In the genomic region with DNA sequence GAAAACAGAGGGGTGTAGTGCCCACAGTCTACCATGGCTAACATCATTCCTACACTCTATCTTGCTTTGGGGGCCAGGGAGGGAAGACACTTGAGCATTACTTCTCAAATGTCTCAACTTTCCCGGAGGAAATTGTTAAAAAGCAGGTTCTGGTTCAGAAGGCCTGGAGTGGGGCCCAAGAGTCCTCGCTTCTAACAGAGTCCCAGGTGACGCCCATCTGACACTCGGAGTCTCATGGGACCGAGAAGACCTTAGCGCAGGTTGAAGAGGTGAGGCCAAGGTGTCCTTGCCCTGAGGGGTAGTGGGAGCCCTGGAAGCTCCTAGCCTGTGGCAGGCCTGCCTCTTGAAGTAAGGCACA, we compare ENCODE assay signal across 1 cellular context.
TF ChIP-seq lines count a peak whose summit lies in the region.

No MANE protein-coding gene starts in this region.

TF ChIP-seq in H1, 55 proteins besides CTCF, POLR2A, EP300 and RAD21:
- TF ChIP-seq SAP30 (IDR thresholded peaks at IDR 0.05; ENCODE audit: insufficient read depth, insufficient replicate concordance, low read length) (no peak), RFX5 (IDR thresholded peaks at IDR 0.05; ENCODE audit: borderline replicate concordance, low read depth, low read length) (no peak), MAFK (IDR thresholded peaks at IDR 0.05; ENCODE audit: low read depth, low read length) (no peak)
